Comparison of ENCODE assay signal across 8 cellular contexts in the genomic region with DNA sequence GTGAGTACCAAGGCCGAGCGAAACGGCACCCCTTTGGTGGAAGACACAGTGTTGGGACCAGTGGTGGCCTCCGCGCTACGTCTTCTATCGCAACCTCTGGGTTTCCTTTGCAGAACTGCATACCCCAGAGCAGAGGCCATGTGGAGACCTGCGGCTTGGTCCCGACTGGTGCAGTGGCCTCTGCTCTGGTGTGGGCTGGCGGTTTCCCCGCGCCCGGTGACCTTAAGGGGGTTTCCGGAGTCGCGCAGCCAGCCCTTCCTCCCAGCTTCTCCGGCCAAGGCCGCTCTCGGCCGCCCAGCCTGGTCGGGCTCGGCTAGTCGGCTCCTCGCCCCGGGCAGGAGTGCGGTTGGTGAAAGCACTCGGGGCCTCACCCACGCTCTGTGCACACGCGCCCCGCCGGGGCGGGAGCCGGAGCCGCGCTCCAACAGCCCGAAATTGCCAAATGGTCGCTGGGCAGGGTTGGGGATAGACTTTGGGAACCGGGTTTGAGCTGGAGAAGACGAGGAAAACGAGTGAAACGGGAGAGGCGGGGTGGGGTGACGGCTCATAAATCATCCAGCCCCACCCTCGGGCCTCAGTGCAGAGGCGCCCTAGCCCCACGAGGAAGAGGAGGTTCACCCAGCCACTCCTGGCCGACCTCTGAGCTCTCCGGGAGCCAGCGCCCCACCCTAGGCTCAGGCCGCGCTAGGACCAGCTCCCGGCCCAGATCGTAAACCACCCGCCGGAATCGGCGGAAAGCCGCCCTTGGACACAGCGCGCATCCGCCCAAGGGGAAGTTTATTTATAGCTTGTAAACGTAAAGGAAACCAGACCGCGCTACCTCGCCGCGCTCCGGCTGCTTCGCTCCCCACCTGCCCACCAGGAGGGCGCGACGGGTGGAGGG.
DNase-seq lines count a peak whose midpoint lies in the region; ATAC-seq and TF ChIP-seq lines count a peak whose summit lies in the region.

No MANE protein-coding gene starts in this region.

- peak overlapping the region; percentile 87 for H3K27ac ChIP-seq in BLaER1
- H3K27ac ChIP-seq in brain microvascular endothelial cell, result peak overlapping the region; percentile 5

- peaks cover 54% of the 10 kb centered on the region for H3K4me1 ChIP-seq in BLaER1

- in situ Hi-C loops in brain microvascular endothelial cell (cut with HindIII; ENCODE audit: low pct_ligation_motif_present, low sequenced_read_pairs), result no loop called here

- H3K4me2 ChIP-seq in BLaER1, result peak overlapping the region; percentile 89

- TF ChIP-seq CTCF in brain microvascular endothelial cell (IDR thresholded peaks at IDR 0.05; ENCODE audit: low read depth, low read length, missing control alignments), result no peak

- 0 out of 2 replicates have a peak, but pooled peaks cover 4% of the 10 kb centered on the region for H4K20me1 ChIP-seq in BLaER1

- peak overlapping the region; percentile 79 for H3K9ac ChIP-seq in BLaER1

- DNase-seq in HPDE6-E6E7 (ENCODE audit: extremely low spot score) (peak; percentile 19), RPMI8226 (peak; percentile 85), brain microvascular endothelial cell (peak; percentile 22), islet precursor cell (peak; percentile 90)
- DNase-seq in stimulated activated CD4-positive, alpha-beta T cell treated with anti-CD3 and anti-CD28 coated beads, Interleukin-2, amount 100 ng/mL, for 24 hours, result peak; percentile 22 to 39

- H3K27me3 ChIP-seq in BLaER1 (peaks cover 44% of the 10 kb centered on the region), brain microvascular endothelial cell (replicated peaks) (no peaks in the 10 kb centered on the region)

- H3K9me3 ChIP-seq in BLaER1, result peaks cover 56% of the 10 kb centered on the region

- H3K36me3 ChIP-seq in BLaER1, result no peaks in the 10 kb centered on the region; the same call in 1 of the 2 replicates
- no peaks in the 10 kb centered on the region for H3K36me3 ChIP-seq in brain microvascular endothelial cell (replicated peaks)

- ATAC-seq in GM18858 (IDR thresholded peaks at IDR 0.05; ENCODE audit: unreplicated experiment) (peak; percentile 47), HG03039 (IDR thresholded peaks at IDR 0.05; ENCODE audit: unreplicated experiment) (no peak)

- H3K4me3 ChIP-seq in BLaER1, result peak overlapping the region; percentile 65
- peak overlapping the region; percentile 54 for H3K4me3 ChIP-seq in brain microvascular endothelial cell (ENCODE audit: low read depth, low read length)

Comparison
In these comparisons a context has a peak if more than half of its experiments do, and no peak if none do; other contexts are left out.
1. DNase-seq: peak in every context shown above with its lines; median percentile 90 in islet precursor cell; 85 in RPMI8226; 30 in stimulated activated CD4-positive, alpha-beta T cell treated with anti-CD3 and anti-CD28 coated beads, Interleukin-2, amount 100 ng/mL, for 24 hours; 22 in brain microvascular endothelial cell; 19 in HPDE6-E6E7.